8 cellular contexts compared by ENCODE assay signal in the genomic region with DNA sequence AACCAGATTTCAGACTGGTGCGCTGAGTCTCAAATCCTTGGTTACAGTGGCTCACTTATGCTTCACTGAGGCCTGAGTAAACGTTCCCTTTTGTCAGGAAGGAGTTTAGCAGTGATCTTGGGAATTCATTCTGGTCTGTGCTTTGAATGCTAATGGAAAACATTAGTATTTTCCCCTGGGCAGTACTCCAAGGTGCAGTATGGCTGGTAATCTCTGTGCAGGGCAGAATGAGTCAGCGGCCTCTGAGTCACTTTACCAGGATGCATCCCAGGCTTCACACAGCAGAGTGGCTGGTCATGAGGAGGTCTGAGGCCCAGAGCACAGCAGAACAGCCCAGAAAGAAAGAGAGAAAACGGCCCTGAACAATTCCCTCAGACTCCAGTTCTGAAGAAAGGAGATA. TPM values are rescaled to one million over a fixed set of nuclear protein-coding genes. Genes with fewer than 3 reads are reported as not detected.
A peak's percentile ranks its signal among the peaks of the same experiment; 100 is the strongest.
DNase-seq lines count a peak whose midpoint lies in the region; ATAC-seq and TF ChIP-seq lines count a peak whose summit lies in the region.

No MANE protein-coding gene starts in this region.

- peaks cover 2% of the 10 kb centered on the region for H3K27me3 Mint-ChIP-seq in activated CD8-positive, alpha-beta T cell treated with anti-CD3 and anti-CD28 coated beads, Interleukin-2, amount 10 ng/mL, durations not matched to agents 7 days and 5 days (ENCODE audit: low read depth)

- intact Hi-C loops in posterior cingulate gyrus (cut with DNase I), result loop anchor here (5.0 kb wide), 1 partner anchor 69 kb away; no protein-coding TSS in a partner anchor

- ATAC-seq in RWPE2 (ENCODE audit: low read depth) (peak; percentile 100), gastroesophageal sphincter (peak; percentile 97), GM19023 (IDR thresholded peaks at IDR 0.05; ENCODE audit: unreplicated experiment) (no peak), HG03442 (IDR thresholded peaks at IDR 0.05; ENCODE audit: unreplicated experiment) (no peak)
- no peak for ATAC-seq in activated CD8-positive, alpha-beta T cell treated with anti-CD3 and anti-CD28 coated beads, Interleukin-2, amount 10 ng/mL, durations not matched to agents 7 days and 5 days

- TF ChIP-seq POLR2A in gastroesophageal sphincter (IDR thresholded peaks at IDR 0.05), result no peak

- POLR2A ChIA-PET in activated CD8-positive, alpha-beta T cell treated with anti-CD3 and anti-CD28 coated beads, Interleukin-2, amount 10 ng/mL, durations not matched to agents 7 days and 5 days (lab: Charles Lee), result no interaction called here

- CTCF ChIA-PET in activated CD8-positive, alpha-beta T cell treated with anti-CD3 and anti-CD28 coated beads, Interleukin-2, amount 10 ng/mL, durations not matched to agents 7 days and 5 days (lab: Charles Lee), result no interaction called here

- no peak for TF ChIP-seq CTCF in RWPE2 (IDR thresholded peaks at IDR 0.05; ENCODE audit: poor library complexity, severe bottlenecking)
- no peak for TF ChIP-seq CTCF in gastroesophageal sphincter (IDR thresholded peaks at IDR 0.05)

- H3K27ac Mint-ChIP-seq in activated CD8-positive, alpha-beta T cell treated with anti-CD3 and anti-CD28 coated beads, Interleukin-2, amount 10 ng/mL, durations not matched to agents 7 days and 5 days, result no peak overlapping the region

- H3K27me3 ChIP-seq in RWPE2 (ENCODE audit: insufficient read depth, poor library complexity, severe bottlenecking) (no peaks in the 10 kb centered on the region), gastroesophageal sphincter (no peaks in the 10 kb centered on the region)

- H3K9me3 ChIP-seq in RWPE2 (ENCODE audit: severe bottlenecking) (no peaks in the 10 kb centered on the region), gastroesophageal sphincter (no peaks in the 10 kb centered on the region)

- H3K27ac ChIP-seq in RWPE2 (ENCODE audit: poor library complexity, severe bottlenecking), result peak overlapping the region; percentile 49
- peak overlapping the region; percentile 81 to 93 (median 82) for H3K27ac ChIP-seq in gastroesophageal sphincter

- DNase-seq in Daoy (ENCODE audit: low read depth) (peak; percentile 97), RWPE2 (ENCODE audit: low spot score) (peak; percentile 86), posterior cingulate gyrus (peak in 7 of 10 donors; percentile 22 to 90 (median 62)), NCI-H1694 (lab: John Stamatoyannopoulos, UW) (no peak)
- DNase-seq in activated CD8-positive, alpha-beta T cell treated with anti-CD3 and anti-CD28 coated beads, Interleukin-2, amount 10 ng/mL, durations not matched to agents 7 days and 5 days, result no peak

- 13 to 29% methylated on average over 2 to 3 of the region's 4 CpGs for WGBS in gastroesophageal sphincter (ENCODE audit: low coverage in 1 of 2), 2 donors

- H3K36me3 ChIP-seq in RWPE2 (ENCODE audit: low read depth), result no peaks in the 10 kb centered on the region
- peaks cover 0 to 13% of the 10 kb centered on the region in 2 donors for H3K36me3 ChIP-seq in gastroesophageal sphincter

- no peak for TF ChIP-seq EP300 in gastroesophageal sphincter (IDR thresholded peaks at IDR 0.05)

- no peaks in the 10 kb centered on the region for H3K36me3 Mint-ChIP-seq in activated CD8-positive, alpha-beta T cell treated with anti-CD3 and anti-CD28 coated beads, Interleukin-2, amount 10 ng/mL, durations not matched to agents 7 days and 5 days (ENCODE audit: low read depth)

- H3K9me3 Mint-ChIP-seq in activated CD8-positive, alpha-beta T cell treated with anti-CD3 and anti-CD28 coated beads, Interleukin-2, amount 10 ng/mL, durations not matched to agents 7 days and 5 days (ENCODE audit: insufficient read depth), result no peaks in the 10 kb centered on the region

- peaks cover 14% of the 10 kb centered on the region for H3K4me1 ChIP-seq in RWPE2 (ENCODE audit: insufficient read depth, poor library complexity, severe bottlenecking)
- H3K4me1 ChIP-seq in gastroesophageal sphincter, result peaks cover 0 to 70% (median 16%) of the 10 kb centered on the region in 3 donors

- H3K4me3 ChIP-seq in RWPE2 (ENCODE audit: severe bottlenecking) (no peak overlapping the region), gastroesophageal sphincter (no peak overlapping the region)

- H3K4me1 Mint-ChIP-seq in activated CD8-positive, alpha-beta T cell treated with anti-CD3 and anti-CD28 coated beads, Interleukin-2, amount 10 ng/mL, durations not matched to agents 7 days and 5 days (ENCODE audit: low read depth), result no peaks in the 10 kb centered on the region

- no peak overlapping the region for H3K4me3 Mint-ChIP-seq in activated CD8-positive, alpha-beta T cell treated with anti-CD3 and anti-CD28 coated beads, Interleukin-2, amount 10 ng/mL, durations not matched to agents 7 days and 5 days

RNA-seq across cellular contexts. Expression of gene PCA3, which starts 54.0 kb away (rescaled TPM):
- total RNA-seq in Daoy (2014; rRNA removed; shearing (Covaris generic)), result 0.06 TPM in 1 of 2 replicates, not detected in the other
- total RNA-seq in gastroesophageal sphincter, result under 1 TPM in 3 of 4 donors, not detected in 1; 0.16 to 0.40 (median 0.27) TPM
- not detected for total RNA-seq in activated CD8-positive, alpha-beta T cell treated with anti-CD3 and anti-CD28 coated beads, Interleukin-2, amount 10 ng/mL, durations not matched to agents 7 days and 5 days

Comparison
In these comparisons a context has a peak if more than half of its experiments do, and no peak if none do; other contexts are left out.
1. DNase-seq: peak in Daoy (single experiment), RWPE2 (single experiment) and posterior cingulate gyrus (7 of 10); none in NCI-H1694 (single experiment) and activated CD8-positive, alpha-beta T cell treated with anti-CD3 and anti-CD28 coated beads, Interleukin-2, amount 10 ng/mL, durations not matched to agents 7 days and 5 days (single experiment).
2. ATAC-seq: peak in RWPE2 (single experiment) and gastroesophageal sphincter (single experiment); none in GM19023 (single experiment), HG03442 (single experiment) and activated CD8-positive, alpha-beta T cell treated with anti-CD3 and anti-CD28 coated beads, Interleukin-2, amount 10 ng/mL, durations not matched to agents 7 days and 5 days (single experiment).